In the genomic region with DNA sequence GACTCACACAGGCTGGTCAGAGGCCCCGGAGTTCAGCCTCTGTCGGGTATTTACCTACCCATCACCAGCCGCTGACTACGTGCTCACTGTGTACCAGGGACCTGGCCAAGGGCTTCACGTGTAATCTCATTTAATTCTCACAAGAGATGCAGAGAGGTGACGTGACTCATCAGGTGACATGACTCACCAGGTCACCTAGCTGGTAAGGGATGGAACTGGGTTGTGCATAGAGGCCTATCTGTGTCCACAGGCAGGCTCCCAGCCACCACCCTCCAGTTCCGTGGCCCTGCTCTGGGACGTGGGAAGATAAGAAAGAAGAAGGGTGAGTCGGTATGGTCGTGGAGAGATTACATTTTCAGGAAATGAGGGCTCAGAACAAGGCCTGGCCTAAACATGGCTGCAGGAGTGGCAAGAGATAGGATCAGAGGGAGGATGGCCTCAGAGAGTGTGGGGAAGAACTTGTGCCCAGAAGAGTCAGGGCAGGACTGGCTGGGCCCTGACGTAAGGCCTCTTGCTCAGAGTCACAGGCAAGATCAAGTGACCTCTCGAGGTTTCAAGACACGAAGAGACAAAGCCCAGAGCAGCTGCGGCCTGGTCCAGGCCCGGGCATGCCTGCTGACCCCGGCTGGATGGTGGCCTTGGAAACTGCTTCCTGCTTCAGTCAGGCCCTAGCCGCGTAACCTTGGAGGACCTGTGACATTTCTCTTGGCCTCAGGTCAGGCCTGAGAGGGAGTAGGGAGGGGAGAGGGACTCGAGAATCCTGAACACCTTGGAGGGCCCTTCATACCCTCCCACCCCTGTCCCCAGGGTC, we compare ENCODE assay signal across 1 cellular context.
A peak's percentile ranks its signal among the peaks of the same experiment; 100 is the strongest.
TF ChIP-seq lines count a peak whose summit lies in the region.

No MANE protein-coding gene starts in this region.

TF ChIP-seq in HEK293, 187 proteins besides CTCF, POLR2A, EP300 and RAD21 (continued from another document):
- 0 out of 2 replicates have a peak, but pooled peaks have one; percentile 9 for TF ChIP-seq ZNF26 (tag by site-specific recombination; IDR thresholded peaks at IDR 0.05)
- no peak for TF ChIP-seq ZNF518A (tag by site-specific recombination; conservative IDR thresholded peaks at IDR 0.05; ENCODE audit: low read depth)
- no peak for TF ChIP-seq MZF1 (tag by site-specific recombination; IDR thresholded peaks at IDR 0.05; ENCODE audit: borderline replicate concordance)
- TF ChIP-seq ZNF629 (tag by site-specific recombination; IDR thresholded peaks at IDR 0.05) = peak; percentile 38; the same call in 1 of the 2 replicates
- TF ChIP-seq ZNF837 (tag by site-specific recombination; IDR thresholded peaks at IDR 0.05) = no peak
- no peak for TF ChIP-seq ZNF140 (tag by site-specific recombination; IDR thresholded peaks at IDR 0.05)
